ENCODE assay signal across 23 cellular contexts in genomic region chr16:57069053-57069452, GRCh38. TPM values are rescaled to one million over a fixed set of nuclear protein-coding genes. Genes with fewer than 3 reads are reported as not detected.
DNase-seq lines count a peak whose midpoint lies in the region; ATAC-seq and TF ChIP-seq lines count a peak whose summit lies in the region.
"Had no signal": no experiment of that assay in that cellular context is flagged by ENCODE, and none has a peak within 500 bp of the region (broad histone marks: within the 10 kb centered on the region; RNA-seq: fewer than 3 reads in every experiment).

No MANE protein-coding gene starts in this region.

- H2BK5ac ChIP-seq in IMR-90 (ENCODE audit: low read depth, low read length, poor library complexity, severe bottlenecking) = no peak overlapping the region

- ATAC-seq in activated naive CD8-positive, alpha-beta T cell treated with anti-CD3 and anti-CD28 coated beads, Interleukin-2, amount 50 U/mL, for 24 hours = no peak
- no peak for ATAC-seq in IMR-90 (ENCODE audit: low read depth)
- no peak for ATAC-seq in effector memory CD8-positive, alpha-beta T cell (replicated peaks)
- no peak for ATAC-seq in GM18870 (IDR thresholded peaks at IDR 0.05; ENCODE audit: unreplicated experiment)
- ATAC-seq in HG02885 (IDR thresholded peaks at IDR 0.05; ENCODE audit: poor library complexity, unreplicated experiment) = no peak

- no peak overlapping the region for H3K27ac ChIP-seq in IMR-90 (ENCODE audit: insufficient read depth, low read length)
- H3K27ac ChIP-seq: SK-N-MC had no signal

- H3K27me3 Mint-ChIP-seq in activated naive CD8-positive, alpha-beta T cell = no peaks in the 10 kb centered on the region
- no peaks in the 10 kb centered on the region for H3K27me3 Mint-ChIP-seq in activated naive CD8-positive, alpha-beta T cell treated with anti-CD3 and anti-CD28 coated beads, Interleukin-2, amount 50 U/mL, for 24 hours
- no peaks in the 10 kb centered on the region for H3K27me3 Mint-ChIP-seq in effector memory CD8-positive, alpha-beta T cell

- H3K9me1 ChIP-seq in IMR-90 (ENCODE audit: insufficient read depth, low read length) = peaks cover 6% of the 10 kb centered on the region; the same call in 1 of the 2 replicates

- H3K4me1 Mint-ChIP-seq in activated naive CD8-positive, alpha-beta T cell (ENCODE audit: low read depth) = peaks cover 25% of the 10 kb centered on the region
- H3K4me1 Mint-ChIP-seq in activated naive CD8-positive, alpha-beta T cell treated with anti-CD3 and anti-CD28 coated beads, Interleukin-2, amount 50 U/mL, for 24 hours = peaks cover 33% of the 10 kb centered on the region
- peaks cover 32 to 38% of the 10 kb centered on the region in 2 donors for H3K4me1 Mint-ChIP-seq in effector memory CD8-positive, alpha-beta T cell (ENCODE audit: low read depth in 2 of 2)

- H3K4me1 ChIP-seq in IMR-90 (ENCODE audit: control insufficient read depth, insufficient read depth, low read length) = no peaks in the 10 kb centered on the region

- no TSS peak for BruUV-seq in IMR-90 (replicated peaks; lab: Mats Ljungman, UMichigan)

- no peaks in the 10 kb centered on the region for H3K9me3 Mint-ChIP-seq in activated naive CD8-positive, alpha-beta T cell (ENCODE audit: low read depth)
- no peaks in the 10 kb centered on the region for H3K9me3 Mint-ChIP-seq in activated naive CD8-positive, alpha-beta T cell treated with anti-CD3 and anti-CD28 coated beads, Interleukin-2, amount 50 U/mL, for 24 hours
- H3K9me3 Mint-ChIP-seq in effector memory CD8-positive, alpha-beta T cell = peaks cover 0 to 2% of the 10 kb centered on the region in 2 donors
- H3K9me3 Mint-ChIP-seq: HFFc6 had no signal

- no peak overlapping the region for H4K8ac ChIP-seq in IMR-90 (ENCODE audit: low read depth in 2 of 2, low read length in 2 of 2)

- H3K9ac ChIP-seq in IMR-90 (ENCODE audit: low read depth, low read length) = no peak overlapping the region

- TF ChIP-seq RAD21 in IMR-90 (IDR thresholded peaks at IDR 0.05; ENCODE audit: low read length) = no peak

- peak overlapping the region; percentile 61 for H3K27ac Mint-ChIP-seq in activated naive CD8-positive, alpha-beta T cell
- H3K27ac Mint-ChIP-seq in activated naive CD8-positive, alpha-beta T cell treated with anti-CD3 and anti-CD28 coated beads, Interleukin-2, amount 50 U/mL, for 24 hours = no peak overlapping the region
- peak overlapping the region; percentile 33 to 95 for H3K27ac Mint-ChIP-seq in effector memory CD8-positive, alpha-beta T cell
- H3K27ac Mint-ChIP-seq: HFFc6 had no signal

- in situ Hi-C loops in IMR-90 (cut with MboI; ENCODE audit: low sequenced_read_pairs) = no loop called here

- no peak overlapping the region for H2AK5ac ChIP-seq in IMR-90 (ENCODE audit: low read depth, low read length)

- no peak overlapping the region for H4K91ac ChIP-seq in IMR-90 (ENCODE audit: insufficient read depth, low read depth, low read length)

- H3K23ac ChIP-seq in IMR-90 (ENCODE audit: low read depth, low read length) = no peak overlapping the region

- no peak overlapping the region for H3K4me2 ChIP-seq in IMR-90 (ENCODE audit: low read depth, low read length)

- intact Hi-C loops in IMR-90 (cut with micrococcal nuclease) = no loop called here

- no peak overlapping the region for H2BK20ac ChIP-seq in IMR-90 (ENCODE audit: low read depth, low read length)

- H2AK9ac ChIP-seq in IMR-90 (replicated peaks; ENCODE audit: low read depth, low read length, poor library complexity) = no peak overlapping the region

- no peak for TF ChIP-seq POLR2A in IMR-90 (IDR thresholded peaks at IDR 0.05; ENCODE audit: low read depth, low read length)

- TF ChIP-seq CTCF in IMR-90 (conservative IDR thresholded peaks at IDR 0.05; ENCODE audit: low read depth, low read length) = no peak

- H3K36me3 ChIP-seq in IMR-90 (ENCODE audit: control insufficient read depth, insufficient read depth, low read length) = peaks cover 1% of the 10 kb centered on the region; the same call in 1 of the 2 replicates

- H3K4me3 Mint-ChIP-seq in activated naive CD8-positive, alpha-beta T cell = no peak overlapping the region
- H3K4me3 Mint-ChIP-seq in activated naive CD8-positive, alpha-beta T cell treated with anti-CD3 and anti-CD28 coated beads, Interleukin-2, amount 50 U/mL, for 24 hours = no peak overlapping the region
- no peak overlapping the region for H3K4me3 Mint-ChIP-seq in effector memory CD8-positive, alpha-beta T cell
- H3K4me3 Mint-ChIP-seq: HFFc6 had no signal

- H2AFZ ChIP-seq in IMR-90 (replicated peaks; ENCODE audit: low read length, poor library complexity) = no peak overlapping the region

- H3K18ac ChIP-seq in IMR-90 (ENCODE audit: low read depth, low read length) = no peak overlapping the region

- H3K36me3 Mint-ChIP-seq in activated naive CD8-positive, alpha-beta T cell = no peaks in the 10 kb centered on the region
- peaks cover 29% of the 10 kb centered on the region for H3K36me3 Mint-ChIP-seq in activated naive CD8-positive, alpha-beta T cell treated with anti-CD3 and anti-CD28 coated beads, Interleukin-2, amount 50 U/mL, for 24 hours (ENCODE audit: low read depth)
- H3K36me3 Mint-ChIP-seq in effector memory CD8-positive, alpha-beta T cell (ENCODE audit: insufficient read depth) = peaks cover 89% of the 10 kb centered on the region

- no CpG with 5 or more reads among the region's 7 CpGs for WGBS in IMR-90 (ENCODE audit: extremely low coverage in 2 of 2, insufficient read length in 1 of 2), 2 experiments

- H3K79me1 ChIP-seq in IMR-90 (ENCODE audit: low read depth in 1 of 2, low read length in 2 of 2) = no peaks in the 10 kb centered on the region

- no peak overlapping the region for H3K4ac ChIP-seq in IMR-90 (ENCODE audit: low read depth, low read length)

- H3K27me3 ChIP-seq in IMR-90 (ENCODE audit: control insufficient read depth, insufficient read depth, low read length) = no peaks in the 10 kb centered on the region

- H3K56ac ChIP-seq in IMR-90 (ENCODE audit: extremely low read depth, insufficient read depth, low read length) = no peak overlapping the region

- H2BK15ac ChIP-seq in IMR-90 (ENCODE audit: low read depth, low read length) = no peak overlapping the region

- H3K14ac ChIP-seq in IMR-90 (replicated peaks; ENCODE audit: low read depth, low read length) = no peak overlapping the region

- H2BK120ac ChIP-seq in IMR-90 (ENCODE audit: low read depth, low read length) = no peak overlapping the region

- no peak overlapping the region for H3K4me3 ChIP-seq in IMR-90 (ENCODE audit: insufficient read depth, low read depth, low read length)
- H3K4me3 ChIP-seq: SK-N-MC had no signal

- H3K9me3 ChIP-seq in IMR-90 (ENCODE audit: control insufficient read depth, insufficient read depth, low read length) = no peaks in the 10 kb centered on the region

- no peaks in the 10 kb centered on the region; the same call in 1 of the 2 replicates for H4K20me1 ChIP-seq in IMR-90 (ENCODE audit: insufficient read depth, low read length)

- POLR2A ChIA-PET in IMR-90 (lab: Charles Lee; ENCODE audit: unreplicated experiment) = no interaction called here

- dilution Hi-C loops in IMR-90 (cut with HindIII; ENCODE audit: low sequenced_read_pairs, unreplicated experiment) = no loop called here

- no peak for DNase-seq in activated naive CD8-positive, alpha-beta T cell treated with anti-CD3 and anti-CD28 coated beads, Interleukin-2, amount 50 U/mL, for 24 hours
- DNase-seq in IMR-90 (no peak), SHP77 (lab: John Stamatoyannopoulos, UW) (no peak)
- no peak for DNase-seq in effector memory CD8-positive, alpha-beta T cell
- DNase-seq: ACHN; C1 segment of cervical spinal cord; DMS153; GF-D8; H7; HFFc6; Kasumi-1; MM.1S; NCI-H1105 treated with DMSO at 0.1 percent for 48 hours; NCI-H1694; NCI-H2081 treated with DMSO at 0.1 percent for 48 hours; NCI-H446 treated with DMSO at 0.1 percent for 48 hours; NK-92 treated with Interleukin-12 subunit alpha and Interleukin-12 subunit beta, amount 100 ng/mL, for 24 hours; OCI-M1; Right ventricle myocardium superior had no signal

- CTCF ChIA-PET in IMR-90 (lab: Yijun Ruan, JAX) = no interaction called here

- H4K5ac ChIP-seq in IMR-90 (ENCODE audit: low read depth, low read length) = no peak overlapping the region

TF ChIP-seq in IMR-90, 13 proteins besides CTCF, POLR2A, EP300 and RAD21:
- no peak for TF ChIP-seq RFX5 (IDR thresholded peaks at IDR 0.05; ENCODE audit: low read depth, low read length)
- TF ChIP-seq MAFK (IDR thresholded peaks at IDR 0.05; ENCODE audit: low read depth, low read length) = peak; percentile 71

RNA-seq across cellular contexts. Expression of gene CPNE2, which starts 23.3 kb away (rescaled TPM):
- 9.2 and 15.4 TPM in 2 replicates for total RNA-seq in IMR-90 (2012; rRNA removed)
- 48.0 and 50.3 TPM in 2 replicates for polyA plus RNA-seq in IMR-90 (2012; rRNA removed)
- 23.4 and 53.6 TPM in 2 replicates for polyA plus RNA-seq in IMR-90 (2012; cell fraction: cytosol; rRNA removed)
- polyA plus RNA-seq in IMR-90 (2012; cell fraction: nucleus; rRNA removed; ENCODE audit: low replicate concordance) = 22.4 and 40.8 TPM in 2 replicates
